ENCODE assay signal across 20 cellular contexts in genomic region chr21:41357546-41357945, GRCh38. TPM values are rescaled to one million over a fixed set of nuclear protein-coding genes. Genes with fewer than 3 reads are reported as not detected.
DNase-seq lines count a peak whose midpoint lies in the region; ATAC-seq lines count a peak whose summit lies in the region.
"Had no signal": no experiment of that assay in that cellular context is flagged by ENCODE, and none has a peak within 500 bp of the region (broad histone marks: within the 10 kb centered on the region; RNA-seq: fewer than 3 reads in every experiment).

No MANE protein-coding gene starts in this region.

- no peaks in the 10 kb centered on the region for H3K27me3 Mint-ChIP-seq in activated CD4-positive, alpha-beta T cell treated with anti-CD3 and anti-CD28 coated beads for 36 hours

- no peak for ATAC-seq in activated CD4-positive, alpha-beta T cell treated with anti-CD3 and anti-CD28 coated beads for 36 hours
- ATAC-seq in left cardiac atrium (no peak), Right ventricle myocardium superior (ENCODE audit: poor library complexity) (no peak), HG02970 (IDR thresholded peaks at IDR 0.05; ENCODE audit: low FRiP score, unreplicated experiment) (no peak)
- ATAC-seq: GM23338, HepG2 had no signal

- CTCF ChIA-PET in activated CD4-positive, alpha-beta T cell treated with anti-CD3 and anti-CD28 coated beads for 36 hours (lab: Charles Lee): interaction anchor here (1.0 kb wide), 1 partner anchor 10 kb away, joined by 3 read pairs; no protein-coding TSS in a partner anchor

- H3K9me3 Mint-ChIP-seq in activated CD4-positive, alpha-beta T cell treated with anti-CD3 and anti-CD28 coated beads for 36 hours (ENCODE audit: low read depth): no peaks in the 10 kb centered on the region
- H3K9me3 Mint-ChIP-seq: GM23338, H9 had no signal

- intact Hi-C loops in activated CD4-positive, alpha-beta T cell treated with anti-CD3 and anti-CD28 coated beads for 36 hours (cut with DNase I, micrococcal nuclease): no loop called here
- intact Hi-C loops in left cardiac atrium (cut with DNase I): no loop called here
- intact Hi-C loops in Right ventricle myocardium superior (cut with DNase I): no loop called here

- H3K36me3 Mint-ChIP-seq in activated CD4-positive, alpha-beta T cell treated with anti-CD3 and anti-CD28 coated beads for 36 hours (ENCODE audit: low read depth): no peaks in the 10 kb centered on the region

- peak overlapping the region; percentile 49 for H3K27ac Mint-ChIP-seq in activated CD4-positive, alpha-beta T cell treated with anti-CD3 and anti-CD28 coated beads for 36 hours
- H3K27ac Mint-ChIP-seq: GM23338, H9 had no signal

- no peak overlapping the region for H3K4me3 Mint-ChIP-seq in activated CD4-positive, alpha-beta T cell treated with anti-CD3 and anti-CD28 coated beads for 36 hours
- H3K4me3 Mint-ChIP-seq: GM23338, H9 had no signal

- DNase-seq in activated CD4-positive, alpha-beta T cell treated with anti-CD3 and anti-CD28 coated beads for 36 hours: no peak
- no peak for DNase-seq in activated CD4-positive, alpha-beta T cell treated with anti-CD3 and anti-CD28 coated beads, Interleukin-2, amount 50 U/mL, for 4 hours
- DNase-seq in left cardiac atrium: peak; percentile 14
- DNase-seq in Right ventricle myocardium superior: no peak
- peak; percentile 77 for DNase-seq in mesenteric fat pad (ENCODE audit: low spot score)
- no peak for DNase-seq in activated CD4-positive, CD25-positive, alpha-beta regulatory T cell (lab: John Stamatoyannopoulos, UW)
- DNase-seq: 8988T, ACHN, DMS153, H9, Karpas-422, NCI-H1092 treated with DMSO at 0.1 percent for 48 hours, NCI-H1436 treated with DMSO at 0.1 percent for 48 hours, NCI-H187 treated with DMSO at 0.1 percent for 48 hours, NCI-H446, NCI-H524 treated with DMSO at 0.1 percent for 48 hours, NCI-H774 had no signal

- POLR2A ChIA-PET in activated CD4-positive, alpha-beta T cell treated with anti-CD3 and anti-CD28 coated beads for 36 hours (lab: Charles Lee): no interaction called here

- peaks cover 17% of the 10 kb centered on the region for H3K4me1 Mint-ChIP-seq in activated CD4-positive, alpha-beta T cell treated with anti-CD3 and anti-CD28 coated beads for 36 hours

RNA-seq across cellular contexts. Expression of gene MX2, which starts 4.3 kb away (rescaled TPM):
- 10 to 100 TPM; 30.7 to 40.4 TPM for total RNA-seq in activated CD4-positive, alpha-beta T cell treated with anti-CD3 and anti-CD28 coated beads for 36 hours
- total RNA-seq in left cardiac atrium (10 to 100 TPM in 1 of 2 donors, 1 to 10 TPM in 1; 7.7 to 14.7 TPM), Right ventricle myocardium superior (4.2 TPM), mesenteric fat pad (39.9 TPM)

RNA-seq across cellular contexts. Expression of gene FAM3B, which starts 40.9 kb away (rescaled TPM):
- total RNA-seq in activated CD4-positive, alpha-beta T cell treated with anti-CD3 and anti-CD28 coated beads for 36 hours: not detected
- total RNA-seq in left cardiac atrium: under 1 TPM in 1 of 2 donors, not detected in 1; 0.63 TPM
- not detected for total RNA-seq in Right ventricle myocardium superior
- 0.90 TPM for total RNA-seq in mesenteric fat pad

Comparison
In these comparisons a context has a peak if more than half of its experiments do, and no peak if none do; other contexts are left out.
1. DNase-seq: peak in left cardiac atrium (single experiment) and mesenteric fat pad (single experiment); none in activated CD4-positive, alpha-beta T cell treated with anti-CD3 and anti-CD28 coated beads for 36 hours (single experiment), activated CD4-positive, alpha-beta T cell treated with anti-CD3 and anti-CD28 coated beads, Interleukin-2, amount 50 U/mL, for 4 hours (0 of 2), Right ventricle myocardium superior (single experiment) and activated CD4-positive, CD25-positive, alpha-beta regulatory T cell (0 of 4).